10 cellular contexts compared by ENCODE assay signal in the genomic region with DNA sequence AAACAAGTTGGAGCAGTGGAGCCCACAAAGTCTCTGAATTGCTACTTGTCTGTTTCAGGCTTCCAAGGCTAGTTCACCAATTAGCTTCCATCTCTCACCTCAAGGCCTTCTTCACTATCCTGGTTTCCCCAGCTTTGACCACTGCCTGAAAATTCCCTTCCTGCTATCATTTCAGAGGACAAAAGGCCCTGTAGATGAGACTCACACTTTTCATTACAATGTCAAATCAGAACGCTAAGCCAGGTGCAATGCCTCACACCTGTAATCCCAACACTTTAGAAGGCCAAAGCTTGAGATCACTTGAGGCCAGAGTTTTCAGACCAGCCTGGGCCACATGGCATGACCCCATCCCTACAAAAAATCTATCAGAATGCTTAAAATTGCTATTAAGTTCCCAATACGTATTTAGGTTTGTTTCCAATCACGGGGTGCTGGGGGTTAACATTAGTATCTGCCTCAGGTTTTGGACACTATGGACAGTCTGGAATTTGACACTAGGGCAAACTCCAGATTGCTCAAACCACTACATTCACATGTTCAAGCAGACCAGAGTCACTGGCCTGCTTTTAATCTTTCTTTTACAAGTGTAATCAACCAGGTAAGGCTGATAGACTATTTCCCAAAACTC. TPM values are rescaled to one million over a fixed set of nuclear protein-coding genes. Genes with fewer than 3 reads are reported as not detected.
DNase-seq lines count a peak whose midpoint lies in the region; ATAC-seq and TF ChIP-seq lines count a peak whose summit lies in the region.
"Had no signal": no experiment of that assay in that cellular context is flagged by ENCODE, and none has a peak within 500 bp of the region (broad histone marks: within the 10 kb centered on the region; RNA-seq: fewer than 3 reads in every experiment).

No MANE protein-coding gene starts in this region.

- no peaks in the 10 kb centered on the region for H3K27me3 ChIP-seq in skeletal muscle tissue (ENCODE audit: control insufficient read depth in 3 of 3, insufficient read depth in 3 of 3, low read length in 3 of 3)
- no peaks in the 10 kb centered on the region for H3K27me3 ChIP-seq in BE2C

- peaks cover 80% of the 10 kb centered on the region for H3K4me1 Mint-ChIP-seq in activated CD8-positive, alpha-beta memory T cell treated with anti-CD3 and anti-CD28 coated beads, Interleukin-2, amount 10 ng/mL, durations not matched to agents 7 days and 5 days
- H3K4me1 Mint-ChIP-seq in dendritic cell treated with granulocyte-macrophage colony-stimulating factor and Interleukin-4, amounts not matched to agents 40 ng/mL and 50 ng/mL, for 4 days (ENCODE audit: low read depth): peaks cover 81% of the 10 kb centered on the region

- H3K27ac ChIP-seq in skeletal muscle tissue (ENCODE audit: low read depth, low read length): peak overlapping the region; percentile 4

- H3K4me1 ChIP-seq in skeletal muscle tissue (ENCODE audit: control insufficient read depth in 3 of 3, insufficient read depth in 3 of 3, low read length in 3 of 3) (peaks cover 65 to 78% (median 65%) of the 10 kb centered on the region in 3 donors), BE2C (peaks cover 10% of the 10 kb centered on the region)

- H3K4me3 ChIP-seq in NB4 (ENCODE audit: low read depth, low read length) (peak overlapping the region; percentile 98), skeletal muscle tissue (ENCODE audit: low read length in 3 of 3) (no peak overlapping the region), BE2C (ENCODE audit: low read depth, low read length) (no peak overlapping the region)

- H3K9me3 Mint-ChIP-seq in activated CD8-positive, alpha-beta memory T cell treated with anti-CD3 and anti-CD28 coated beads, Interleukin-2, amount 10 ng/mL, durations not matched to agents 7 days and 5 days (ENCODE audit: low read depth): no peaks in the 10 kb centered on the region
- no peaks in the 10 kb centered on the region for H3K9me3 Mint-ChIP-seq in dendritic cell treated with granulocyte-macrophage colony-stimulating factor and Interleukin-4, amounts not matched to agents 40 ng/mL and 50 ng/mL, for 4 days

- no peaks in the 10 kb centered on the region for H3K27me3 Mint-ChIP-seq in activated CD8-positive, alpha-beta memory T cell treated with anti-CD3 and anti-CD28 coated beads, Interleukin-2, amount 10 ng/mL, durations not matched to agents 7 days and 5 days
- no peaks in the 10 kb centered on the region for H3K27me3 Mint-ChIP-seq in dendritic cell treated with granulocyte-macrophage colony-stimulating factor and Interleukin-4, amounts not matched to agents 40 ng/mL and 50 ng/mL, for 4 days

- CTCF ChIA-PET in activated CD8-positive, alpha-beta memory T cell treated with anti-CD3 and anti-CD28 coated beads, Interleukin-2, amount 10 ng/mL, durations not matched to agents 7 days and 5 days (lab: Charles Lee): interaction anchor here (1.2 to 2.0 kb wide), 2 partner anchors 21 to 36 kb away, joined by 3 to 6 read pairs; no protein-coding TSS in a partner anchor

- no peaks in the 10 kb centered on the region for H3K9me3 ChIP-seq in skeletal muscle tissue (ENCODE audit: control insufficient read depth in 3 of 3, low read length in 3 of 3)
- no peaks in the 10 kb centered on the region for H3K9me3 ChIP-seq in BE2C

- peaks cover 70% of the 10 kb centered on the region for H3K36me3 Mint-ChIP-seq in activated CD8-positive, alpha-beta memory T cell treated with anti-CD3 and anti-CD28 coated beads, Interleukin-2, amount 10 ng/mL, durations not matched to agents 7 days and 5 days
- peaks cover 71% of the 10 kb centered on the region for H3K36me3 Mint-ChIP-seq in dendritic cell treated with granulocyte-macrophage colony-stimulating factor and Interleukin-4, amounts not matched to agents 40 ng/mL and 50 ng/mL, for 4 days (ENCODE audit: low read depth)

- intact Hi-C loops in dendritic cell treated with granulocyte-macrophage colony-stimulating factor and Interleukin-4, amounts not matched to agents 40 ng/mL and 50 ng/mL, for 4 days (cut with micrococcal nuclease): no loop called here

- peak overlapping the region; percentile 85 for H3K27ac Mint-ChIP-seq in activated CD8-positive, alpha-beta memory T cell treated with anti-CD3 and anti-CD28 coated beads, Interleukin-2, amount 10 ng/mL, durations not matched to agents 7 days and 5 days
- H3K27ac Mint-ChIP-seq in dendritic cell treated with granulocyte-macrophage colony-stimulating factor and Interleukin-4, amounts not matched to agents 40 ng/mL and 50 ng/mL, for 4 days: peak overlapping the region; percentile 2

- TF ChIP-seq CTCF in NB4 (IDR thresholded peaks at IDR 0.05; ENCODE audit: low read depth, low read length) (no peak), BE2C (IDR thresholded peaks at IDR 0.05; ENCODE audit: low read depth, low read length) (no peak)

- peak; percentile 9 for TF ChIP-seq POLR2A in NB4 (IDR thresholded peaks at IDR 0.05; ENCODE audit: extremely low read depth, insufficient read length)

- no peak for ATAC-seq in activated CD8-positive, alpha-beta memory T cell treated with anti-CD3 and anti-CD28 coated beads, Interleukin-2, amount 10 ng/mL, durations not matched to agents 7 days and 5 days
- ATAC-seq in GM18868 (IDR thresholded peaks at IDR 0.05; ENCODE audit: unreplicated experiment) (no peak), GM18907 (IDR thresholded peaks at IDR 0.05; ENCODE audit: unreplicated experiment) (no peak)

- H3K9ac ChIP-seq in skeletal muscle tissue (ENCODE audit: low read depth in 1 of 3, low read length in 3 of 3): peak overlapping the region in 1 of 3 donors; percentile 40

- H3K36me3 ChIP-seq in skeletal muscle tissue (ENCODE audit: control insufficient read depth in 3 of 3, insufficient read depth in 3 of 3, low read length in 3 of 3) (peaks cover 49 to 57% (median 50%) of the 10 kb centered on the region in 3 donors), BE2C (peaks cover 60% of the 10 kb centered on the region)

- no peak for DNase-seq in activated CD8-positive, alpha-beta memory T cell treated with anti-CD3 and anti-CD28 coated beads, Interleukin-2, amount 10 ng/mL, durations not matched to agents 7 days and 5 days
- DNase-seq in activated CD8-positive, alpha-beta memory T cell treated with anti-CD3 and anti-CD28 coated beads, Interleukin-2, amount 50 U/mL, for 48 hours: no peak
- DNase-seq in NB4 (ENCODE audit: low read depth): peak; percentile 42
- DNase-seq in BE2C: no peak
- DNase-seq: NCI-H2029, RPMI8226 had no signal

- peak overlapping the region; percentile 61 for H3K4me3 Mint-ChIP-seq in activated CD8-positive, alpha-beta memory T cell treated with anti-CD3 and anti-CD28 coated beads, Interleukin-2, amount 10 ng/mL, durations not matched to agents 7 days and 5 days
- no peak overlapping the region for H3K4me3 Mint-ChIP-seq in dendritic cell treated with granulocyte-macrophage colony-stimulating factor and Interleukin-4, amounts not matched to agents 40 ng/mL and 50 ng/mL, for 4 days

RNA-seq across cellular contexts. Expression of gene TPT1, which starts 5.5 kb away (rescaled TPM):
- 1,000 to 10,000 TPM; 3,114 to 3,198 TPM for total RNA-seq in activated CD8-positive, alpha-beta memory T cell treated with anti-CD3 and anti-CD28 coated beads, Interleukin-2, amount 10 ng/mL, durations not matched to agents 7 days and 5 days
- total RNA-seq in skeletal muscle tissue: 4,283 TPM
- polyA plus RNA-seq in BE2C (2012; ENCODE audit: insufficient read depth, insufficient read length, low read depth): 1,369 TPM
